In genomic region chr19:11861301-11861700, GRCh38 we compare ENCODE assay signal across 23 cellular contexts. TPM values are rescaled to one million over a fixed set of nuclear protein-coding genes. Genes with fewer than 3 reads are reported as not detected.
"Had no signal": no experiment of that assay in that cellular context is flagged by ENCODE, and none has a peak within 500 bp of the region (broad histone marks: within the 10 kb centered on the region; RNA-seq: fewer than 3 reads in every experiment).

No MANE protein-coding gene starts in this region.

- DNase-seq: KBM-7, MG63, NCI-H1092, NCI-H1105 treated with DMSO at 0.1 percent for 48 hours, NCI-H1417 treated with DMSO at 0.1 percent for 48 hours, NCI-H146, NCI-H1694 treated with DMSO at 0.1 percent for 48 hours, NCI-H1930, NCI-H2081, NCI-H2107, NCI-H2227 treated with DMSO at 0.1 percent for 48 hours, NCI-H446, NCI-H510A, NCI-H524 treated with DMSO at 0.1 percent for 48 hours, NCI-H69, NCI-H774, OCI-M1, PC-9, Peyer's patch, Right ventricle myocardium superior, T-helper 2 cell had no signal

- H3K4me2 ChIP-seq: PC-9 had no signal

- H3K4me1 ChIP-seq: Peyer's patch had no signal

- H3K36me3 ChIP-seq: MG63 had no signal

- H3K4me3 ChIP-seq: MG63, PC-9, Peyer's patch had no signal

- H3K27ac ChIP-seq: PC-9, Peyer's patch had no signal

- ATAC-seq: SK-N-SH treated with all-trans-retinoic acid at 6 μM for 48 hours had no signal

- H3K27me3 ChIP-seq: MG63, Peyer's patch had no signal

RNA-seq across cellular contexts. Expression of gene ZNF439, which starts 12.8 kb away (rescaled TPM):
- total RNA-seq: HT-29 had no signal
